In genomic region chr5:180294401-180294800, GRCh38 we compare ENCODE assay signal across 18 cellular contexts. TPM values are rescaled to one million over a fixed set of nuclear protein-coding genes. Genes with fewer than 3 reads are reported as not detected.
DNase-seq lines count a peak whose midpoint lies in the region; ATAC-seq and TF ChIP-seq lines count a peak whose summit lies in the region.
"Had no signal": no experiment of that assay in that cellular context is flagged by ENCODE, and none has a peak within 500 bp of the region (broad histone marks: within the 10 kb centered on the region; RNA-seq: fewer than 3 reads in every experiment).

No MANE protein-coding gene starts in this region.

- no peak for DNase-seq in CD4-positive, CD25-positive, alpha-beta regulatory T cell
- DNase-seq in central memory CD8-positive, alpha-beta T cell (ENCODE audit: low spot score in 2 of 2): no peak
- no peak for DNase-seq in neural progenitor cell (ENCODE audit: low spot score)
- DNase-seq in mesendoderm: no peak
- DNase-seq: activated T-cell treated with anti-CD3 and anti-CD28 coated beads for 4 hours, body of pancreas, Caco-2, cortex of kidney, HFFc6, NCI-H1694, NCI-H2227 treated with DMSO at 0.1 percent for 48 hours had no signal

- no peak overlapping the region for H3K9ac ChIP-seq in neural progenitor cell
- H3K9ac ChIP-seq in mesendoderm (ENCODE audit: low read length): no peak overlapping the region

- H3K4me3 Mint-ChIP-seq in CD4-positive, CD25-positive, alpha-beta regulatory T cell: peak overlapping the region in 2 of 4 donors; percentile 29 to 95
- H3K4me3 Mint-ChIP-seq in IgD-negative memory B cell: peak overlapping the region in 2 of 4 donors; percentile 17 to 79
- H3K4me3 Mint-ChIP-seq in central memory CD8-positive, alpha-beta T cell: no peak overlapping the region
- H3K4me3 Mint-ChIP-seq in neural progenitor cell: peak overlapping the region; percentile 98
- H3K4me3 Mint-ChIP-seq: HFFc6; T-helper 2 cell treated with Interferon-gamma antibody and Interleukin-4, amounts not matched to agents 5 μg/mL and 100 μg/mL, for 36 hours had no signal

- peaks cover 9 to 47% (median 32%) of the 10 kb centered on the region in 4 donors for H3K4me1 Mint-ChIP-seq in CD4-positive, CD25-positive, alpha-beta regulatory T cell
- H3K4me1 Mint-ChIP-seq in IgD-negative memory B cell (peaks cover 18 to 35% (median 25%) of the 10 kb centered on the region in 3 donors), neural progenitor cell (peaks cover 20% of the 10 kb centered on the region)
- peaks cover 38% of the 10 kb centered on the region for H3K4me1 Mint-ChIP-seq in central memory CD8-positive, alpha-beta T cell

- H3K9me3 Mint-ChIP-seq in CD4-positive, CD25-positive, alpha-beta regulatory T cell: peaks cover 0 to 2% (median 0%) of the 10 kb centered on the region in 7 donors
- H3K9me3 Mint-ChIP-seq in IgD-negative memory B cell: no peaks in the 10 kb centered on the region
- H3K9me3 Mint-ChIP-seq in central memory CD8-positive, alpha-beta T cell: no peaks in the 10 kb centered on the region
- H3K9me3 Mint-ChIP-seq in neural progenitor cell: peaks cover 3% of the 10 kb centered on the region
- H3K9me3 Mint-ChIP-seq: activated naive CD4-positive, alpha-beta T cell treated with anti-CD3 and anti-CD28 coated beads, Interleukin-2, amount 50 U/mL, for 72 hours; HFFc6; T-helper 2 cell treated with Interferon-gamma antibody and Interleukin-4, amounts not matched to agents 5 μg/mL and 100 μg/mL, for 36 hours had no signal

- no peak overlapping the region for H3K4ac ChIP-seq in mesendoderm (ENCODE audit: low read depth, low read length)

- H3K18ac ChIP-seq in mesendoderm (ENCODE audit: low read length): no peak overlapping the region

- peaks cover 33% of the 10 kb centered on the region for H4K20me1 ChIP-seq in neural progenitor cell (ENCODE audit: low read depth)

- H2AFZ ChIP-seq in neural progenitor cell (replicated peaks): no peak overlapping the region

- H3K79me2 ChIP-seq in neural progenitor cell (ENCODE audit: low read depth) (peaks cover 20% of the 10 kb centered on the region), mesendoderm (ENCODE audit: control insufficient read depth, insufficient read depth, low read length) (peaks cover 17% of the 10 kb centered on the region)

- no peak overlapping the region for H4K5ac ChIP-seq in mesendoderm (ENCODE audit: low read length)

- no peak for ATAC-seq in CD4-positive, CD25-positive, alpha-beta regulatory T cell (ENCODE audit: low read depth in 2 of 2)
- ATAC-seq in central memory CD8-positive, alpha-beta T cell (replicated peaks; ENCODE audit: extremely low read depth, poor library complexity, severe bottlenecking): no peak
- ATAC-seq in GM18519 (IDR thresholded peaks at IDR 0.05; ENCODE audit: low FRiP score, unreplicated experiment): no peak
- no peak for ATAC-seq in HG03432 (IDR thresholded peaks at IDR 0.05; ENCODE audit: unreplicated experiment)
- ATAC-seq: activated naive CD4-positive, alpha-beta T cell treated with anti-CD3 and anti-CD28 coated beads, Interleukin-2, amount 50 U/mL, for 72 hours; body of pancreas had no signal

- H3K27ac Mint-ChIP-seq in CD4-positive, CD25-positive, alpha-beta regulatory T cell: peak overlapping the region in 2 of 3 donors; percentile 96 to 100
- H3K27ac Mint-ChIP-seq in IgD-negative memory B cell: peak overlapping the region in 2 of 3 donors; percentile 11 to 95
- peak overlapping the region; percentile 68 for H3K27ac Mint-ChIP-seq in central memory CD8-positive, alpha-beta T cell (ENCODE audit: low read depth)
- no peak overlapping the region for H3K27ac Mint-ChIP-seq in neural progenitor cell
- H3K27ac Mint-ChIP-seq: HFFc6; T-helper 2 cell treated with Interferon-gamma antibody and Interleukin-4, amounts not matched to agents 5 μg/mL and 100 μg/mL, for 36 hours had no signal

- no peak overlapping the region for H3K23ac ChIP-seq in mesendoderm (ENCODE audit: low read length)

- peaks cover 16% of the 10 kb centered on the region for H3K27me3 Mint-ChIP-seq in CD4-positive, CD25-positive, alpha-beta regulatory T cell
- H3K27me3 Mint-ChIP-seq in IgD-negative memory B cell (peaks cover 2% of the 10 kb centered on the region), neural progenitor cell (ENCODE audit: insufficient read depth, low read depth) (peaks cover 10% of the 10 kb centered on the region)
- H3K27me3 Mint-ChIP-seq in central memory CD8-positive, alpha-beta T cell: peaks cover 5% of the 10 kb centered on the region

- no peaks in the 10 kb centered on the region for H3K9me3 ChIP-seq in CD4-positive, CD25-positive, alpha-beta regulatory T cell (ENCODE audit: control insufficient read depth in 2 of 2, low read length in 2 of 2)
- no peaks in the 10 kb centered on the region for H3K9me3 ChIP-seq in neural progenitor cell (ENCODE audit: low read depth)
- H3K9me3 ChIP-seq: body of pancreas, Caco-2, suprapubic skin had no signal

- H3K4me3 ChIP-seq in CD4-positive, CD25-positive, alpha-beta regulatory T cell (ENCODE audit: low read depth, low read length): no peak overlapping the region
- H3K4me3 ChIP-seq in neural progenitor cell: no peak overlapping the region
- H3K4me3 ChIP-seq in mesendoderm (ENCODE audit: low read length): no peak overlapping the region
- H3K4me3 ChIP-seq: body of pancreas, suprapubic skin had no signal

- H3F3A ChIP-seq in neural progenitor cell (ENCODE audit: low read depth): peaks cover 17% of the 10 kb centered on the region

- H3K27me3 ChIP-seq in CD4-positive, CD25-positive, alpha-beta regulatory T cell (ENCODE audit: control insufficient read depth, insufficient read depth, low read length): no peaks in the 10 kb centered on the region
- H3K27me3 ChIP-seq in neural progenitor cell (no peaks in the 10 kb centered on the region), mesendoderm (ENCODE audit: insufficient read depth, low read length, poor library complexity) (no peaks in the 10 kb centered on the region)
- H3K27me3 ChIP-seq: body of pancreas, suprapubic skin had no signal

- H3K27ac ChIP-seq in CD4-positive, CD25-positive, alpha-beta regulatory T cell (ENCODE audit: insufficient read depth, low read length, poor library complexity, severe bottlenecking): peak overlapping the region; percentile 96
- H3K27ac ChIP-seq in neural progenitor cell (no peak overlapping the region), mesendoderm (ENCODE audit: low read depth, low read length) (no peak overlapping the region)
- H3K27ac ChIP-seq: HL-60, suprapubic skin had no signal

- no peaks in the 10 kb centered on the region for H3K36me3 ChIP-seq in CD4-positive, CD25-positive, alpha-beta regulatory T cell (ENCODE audit: control insufficient read depth, insufficient read depth, low read length)
- no peaks in the 10 kb centered on the region for H3K36me3 ChIP-seq in neural progenitor cell
- no peaks in the 10 kb centered on the region for H3K36me3 ChIP-seq in mesendoderm (ENCODE audit: control insufficient read depth, insufficient read depth, low read length)
- H3K36me3 ChIP-seq: suprapubic skin had no signal

- no peak overlapping the region for H4K8ac ChIP-seq in mesendoderm (ENCODE audit: low read depth, low read length)

- H3K56ac ChIP-seq in mesendoderm (ENCODE audit: low read length): no peak overlapping the region

- H3K4me2 ChIP-seq in neural progenitor cell: no peak overlapping the region
- no peak overlapping the region for H3K4me2 ChIP-seq in mesendoderm (ENCODE audit: low read length)

- no peak overlapping the region for H2BK5ac ChIP-seq in mesendoderm (ENCODE audit: low read length)

- H2BK15ac ChIP-seq in mesendoderm (replicated peaks; ENCODE audit: low read depth): no peak overlapping the region

- H2AK5ac ChIP-seq in mesendoderm (ENCODE audit: low read length): no peak overlapping the region

- H2BK120ac ChIP-seq in mesendoderm (ENCODE audit: low read depth, low read length): no peak overlapping the region

- no CpG with 5 or more reads among the region's 7 CpGs for WGBS in mesendoderm (ENCODE audit: extremely low coverage, insufficient coverage, low lambda C conversion rate)

- H3K36me3 Mint-ChIP-seq in CD4-positive, CD25-positive, alpha-beta regulatory T cell: no peaks in the 10 kb centered on the region
- H3K36me3 Mint-ChIP-seq in IgD-negative memory B cell (peaks cover 3% of the 10 kb centered on the region), neural progenitor cell (peaks cover 21% of the 10 kb centered on the region)
- H3K36me3 Mint-ChIP-seq in central memory CD8-positive, alpha-beta T cell (ENCODE audit: insufficient read depth): peaks cover 18% of the 10 kb centered on the region

- TF ChIP-seq CTCF in neural progenitor cell (IDR thresholded peaks at IDR 0.05): no peak

- H3K4me1 ChIP-seq in CD4-positive, CD25-positive, alpha-beta regulatory T cell (ENCODE audit: control insufficient read depth, insufficient read depth, low read length, poor library complexity, severe bottlenecking): peaks cover 29% of the 10 kb centered on the region
- H3K4me1 ChIP-seq in neural progenitor cell (peaks cover 5% of the 10 kb centered on the region), mesendoderm (ENCODE audit: control insufficient read depth, low read depth, low read length) (peaks cover 8% of the 10 kb centered on the region)

- H3K79me1 ChIP-seq in mesendoderm (ENCODE audit: low read length): peaks cover 11% of the 10 kb centered on the region

RNA-seq across cellular contexts. Expression of gene MAPK9, which starts 2.5 kb away (rescaled TPM):
- total RNA-seq in CD4-positive, CD25-positive, alpha-beta regulatory T cell: 28.1 TPM
- 10 to 100 TPM; 18.5 to 35.4 (median 22.7) TPM for polyA plus RNA-seq in CD4-positive, CD25-positive, alpha-beta regulatory T cell
- polyA plus RNA-seq in IgD-negative memory B cell: 19.4 TPM
- 31.5 and 40.6 TPM in 2 replicates for total RNA-seq in neural progenitor cell (ENCODE audit: low replicate concordance)
- polyA plus RNA-seq in mesendoderm (2013, experiment 1 of 2): 28.2 TPM
- polyA plus RNA-seq in mesendoderm (2013, experiment 2 of 2): 28.4 TPM

RNA-seq across cellular contexts. Expression of gene GFPT2, which starts 58.7 kb away (rescaled TPM):
- total RNA-seq in CD4-positive, CD25-positive, alpha-beta regulatory T cell: not detected
- under 1 TPM in 1 of 4 donors, not detected in 3; 0.16 TPM for polyA plus RNA-seq in CD4-positive, CD25-positive, alpha-beta regulatory T cell
- 0.19 TPM for polyA plus RNA-seq in IgD-negative memory B cell
- 18.9 and 20.3 TPM in 2 replicates for total RNA-seq in neural progenitor cell (ENCODE audit: low replicate concordance)
- 41.2 TPM for polyA plus RNA-seq in mesendoderm (2013, experiment 1 of 2)
- 42.6 TPM for polyA plus RNA-seq in mesendoderm (2013, experiment 2 of 2)

Comparison
In these comparisons a context has a peak if more than half of its experiments do, and no peak if none do; other contexts are left out.
1. RNA of gene GFPT2, which starts 58.7 kb away (total RNA-seq): 18.9 to 20.3 TPM in neural progenitor cell; not detected in CD4-positive, CD25-positive, alpha-beta regulatory T cell (single experiment); every median in the first group is over 10 times any median in the second.